Comparison of ENCODE assay signal across 2 cellular contexts in the genomic region with DNA sequence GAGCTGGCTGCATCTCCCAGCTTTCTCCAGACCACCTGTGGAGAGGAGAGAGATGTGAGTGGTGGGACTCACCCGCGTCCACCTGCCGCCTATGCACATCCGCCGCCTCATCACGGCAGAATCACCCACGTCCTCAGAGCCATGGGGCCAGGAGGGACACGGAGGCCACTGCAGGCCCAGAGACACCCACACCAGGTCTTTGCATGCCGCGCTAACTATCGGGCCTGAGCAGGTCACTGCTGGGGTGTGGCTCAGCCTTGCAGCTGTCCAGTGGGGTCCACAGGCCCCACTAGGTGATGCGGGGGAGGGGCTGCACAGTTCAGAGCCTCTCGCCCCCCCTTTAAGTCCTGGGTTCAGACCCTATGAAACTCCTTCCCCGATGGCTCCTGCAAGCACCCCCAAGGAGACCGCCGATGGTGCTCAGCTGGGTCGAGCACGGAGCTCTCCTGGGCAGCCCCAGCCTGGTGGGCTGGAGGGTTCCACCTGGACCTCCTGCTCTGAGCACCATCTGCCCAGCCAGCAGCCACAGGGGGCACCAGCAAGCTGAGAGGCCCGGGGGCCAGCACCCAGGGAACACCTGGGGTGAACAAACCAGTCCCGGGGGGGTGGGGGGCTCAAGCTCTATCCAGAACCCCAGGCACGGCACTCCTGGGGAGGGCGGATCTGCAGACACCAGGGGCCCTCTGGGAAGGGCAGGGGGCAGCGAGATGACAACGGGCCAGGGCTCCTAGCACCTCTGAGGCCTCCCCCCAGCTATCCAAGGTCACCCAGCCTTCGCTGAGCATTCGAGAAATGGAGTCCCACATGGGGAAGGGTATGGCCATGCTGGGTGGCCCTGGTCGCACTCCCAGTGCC.
TF ChIP-seq lines count a peak whose summit lies in the region.

No MANE protein-coding gene starts in this region.

TF ChIP-seq in SK-N-SH, 30 proteins besides CTCF, POLR2A, EP300 and RAD21:
- TF ChIP-seq, protein P1, sequence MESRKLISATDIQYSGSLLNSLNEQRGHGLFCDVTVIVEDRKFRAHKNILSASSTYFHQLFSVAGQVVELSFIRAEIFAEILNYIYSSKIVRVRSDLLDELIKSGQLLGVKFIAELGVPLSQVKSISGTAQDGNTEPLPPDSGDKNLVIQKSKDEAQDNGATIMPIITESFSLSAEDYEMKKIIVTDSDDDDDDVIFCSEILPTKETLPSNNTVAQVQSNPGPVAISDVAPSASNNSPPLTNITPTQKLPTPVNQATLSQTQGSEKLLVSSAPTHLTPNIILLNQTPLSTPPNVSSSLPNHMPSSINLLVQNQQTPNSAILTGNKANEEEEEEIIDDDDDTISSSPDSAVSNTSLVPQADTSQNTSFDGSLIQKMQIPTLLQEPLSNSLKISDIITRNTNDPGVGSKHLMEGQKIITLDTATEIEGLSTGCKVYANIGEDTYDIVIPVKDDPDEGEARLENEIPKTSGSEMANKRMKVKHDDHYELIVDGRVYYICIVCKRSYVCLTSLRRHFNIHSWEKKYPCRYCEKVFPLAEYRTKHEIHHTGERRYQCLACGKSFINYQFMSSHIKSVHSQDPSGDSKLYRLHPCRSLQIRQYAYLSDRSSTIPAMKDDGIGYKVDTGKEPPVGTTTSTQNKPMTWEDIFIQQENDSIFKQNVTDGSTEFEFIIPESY (IDR thresholded peaks at IDR 0.05; ENCODE audit: borderline replicate concordance, low read depth) = no peak
- no peak for TF ChIP-seq GATA2 (CRISPR knock-in tag; IDR thresholded peaks at IDR 0.05)
- TF ChIP-seq RCOR1 (IDR thresholded peaks at IDR 0.05; ENCODE audit: low read length) = no peak
- TF ChIP-seq SIN3A (IDR thresholded peaks at IDR 0.05; ENCODE audit: borderline replicate concordance, low read depth, low read length) = no peak
- TF ChIP-seq, protein P2, sequence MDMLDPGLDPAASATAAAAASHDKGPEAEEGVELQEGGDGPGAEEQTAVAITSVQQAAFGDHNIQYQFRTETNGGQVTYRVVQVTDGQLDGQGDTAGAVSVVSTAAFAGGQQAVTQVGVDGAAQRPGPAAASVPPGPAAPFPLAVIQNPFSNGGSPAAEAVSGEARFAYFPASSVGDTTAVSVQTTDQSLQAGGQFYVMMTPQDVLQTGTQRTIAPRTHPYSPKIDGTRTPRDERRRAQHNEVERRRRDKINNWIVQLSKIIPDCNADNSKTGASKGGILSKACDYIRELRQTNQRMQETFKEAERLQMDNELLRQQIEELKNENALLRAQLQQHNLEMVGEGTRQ (IDR thresholded peaks at IDR 0.05; ENCODE audit: borderline replicate concordance, low read depth, low read length) = no peak
- TF ChIP-seq MEF2A (IDR thresholded peaks at IDR 0.05; ENCODE audit: borderline replicate concordance, low read depth) = no peak
- TF ChIP-seq, protein P3, sequence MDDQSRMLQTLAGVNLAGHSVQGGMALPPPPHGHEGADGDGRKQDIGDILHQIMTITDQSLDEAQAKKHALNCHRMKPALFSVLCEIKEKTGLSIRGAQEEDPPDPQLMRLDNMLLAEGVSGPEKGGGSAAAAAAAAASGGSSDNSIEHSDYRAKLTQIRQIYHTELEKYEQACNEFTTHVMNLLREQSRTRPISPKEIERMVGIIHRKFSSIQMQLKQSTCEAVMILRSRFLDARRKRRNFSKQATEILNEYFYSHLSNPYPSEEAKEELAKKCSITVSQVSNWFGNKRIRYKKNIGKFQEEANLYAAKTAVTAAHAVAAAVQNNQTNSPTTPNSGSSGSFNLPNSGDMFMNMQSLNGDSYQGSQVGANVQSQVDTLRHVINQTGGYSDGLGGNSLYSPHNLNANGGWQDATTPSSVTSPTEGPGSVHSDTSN (IDR thresholded peaks at IDR 0.05) = no peak
- no peak for TF ChIP-seq REST (IDR thresholded peaks at IDR 0.05; ENCODE audit: low read depth, low read length)
- no peak for TF ChIP-seq FOSL2 (IDR thresholded peaks at IDR 0.05; ENCODE audit: borderline replicate concordance, low read depth)
- no peak for TF ChIP-seq FOXM1 (IDR thresholded peaks at IDR 0.05; ENCODE audit: low read depth)
- TF ChIP-seq RFX5 (IDR thresholded peaks at IDR 0.05; ENCODE audit: low read length) = no peak
- no peak for TF ChIP-seq MXI1 (IDR thresholded peaks at IDR 0.05; ENCODE audit: low read depth, low read length)
- TF ChIP-seq YY1 (IDR thresholded peaks at IDR 0.05; ENCODE audit: low read depth) = no peak
TF ChIP-seq in SK-N-SH: peak in this region for 0.

TF ChIP-seq in SK-N-SH treated with all-trans-retinoic acid at 6 μM for 48 hours, 23 proteins besides CTCF, POLR2A, EP300 and RAD21 (continued from another document):
- TF ChIP-seq TSHZ2 (CRISPR knock-in tag; IDR thresholded peaks at IDR 0.05) = no peak
